ENCODE assay signal across 9 cellular contexts in genomic region chr16:51151435-51151950, GRCh38. TPM values are rescaled to one million over a fixed set of nuclear protein-coding genes. Genes with fewer than 3 reads are reported as not detected.
DNase-seq lines count a peak whose midpoint lies in the region; ATAC-seq and TF ChIP-seq lines count a peak whose summit lies in the region.
"Had no signal": no experiment of that assay in that cellular context is flagged by ENCODE, and none has a peak within 500 bp of the region (broad histone marks: within the 10 kb centered on the region; RNA-seq: fewer than 3 reads in every experiment).

No MANE protein-coding gene starts in this region.

- H3K9me2 ChIP-seq in SK-N-SH (no peaks in the 10 kb centered on the region), OCI-LY7 (ENCODE audit: insufficient read depth, low read length) (no peaks in the 10 kb centered on the region)

- CTCF ChIA-PET in SK-N-SH (lab: Yijun Ruan, JAX) (no interaction called here), OCI-LY7 (lab: Charles Lee; ENCODE audit: unreplicated experiment) (no interaction called here)

- peak overlapping the region; percentile 82; the same call in 1 of the 2 replicates for H3K4me2 ChIP-seq in SK-N-SH
- H3K4me2 ChIP-seq in OCI-LY7 (ENCODE audit: low read length), result no peak overlapping the region

- ATAC-seq in gastrocnemius medialis (no peak), HG03095 (IDR thresholded peaks at IDR 0.05; ENCODE audit: unreplicated experiment) (no peak)

- H3K36me3 ChIP-seq in SK-N-SH (replicated peaks in 1 of 2; ENCODE audit: control insufficient read depth in 1 of 2, insufficient read depth in 2 of 2, low read length in 1 of 2) (no peaks in the 10 kb centered on the region), right atrium auricular region (no peaks in the 10 kb centered on the region), gastrocnemius medialis (no peaks in the 10 kb centered on the region), OCI-LY7 (ENCODE audit: insufficient read depth, low read length) (no peaks in the 10 kb centered on the region)

- POLR2A ChIA-PET in SK-N-SH (lab: Yijun Ruan, JAX), result no interaction called here
- POLR2A ChIA-PET in OCI-LY7 (lab: Charles Lee), result no interaction called here

- no peaks in the 10 kb centered on the region for H3F3A ChIP-seq in SK-N-SH (replicated peaks; ENCODE audit: insufficient read depth)

- H3K9me3 ChIP-seq in SK-N-SH (no peaks in the 10 kb centered on the region), right atrium auricular region (no peaks in the 10 kb centered on the region), gastrocnemius medialis (peaks cover 0 to 8% (median 0%) of the 10 kb centered on the region in 3 donors), OCI-LY7 (ENCODE audit: low read length) (no peaks in the 10 kb centered on the region)

- H2AFZ ChIP-seq in SK-N-SH (ENCODE audit: low read depth) (0 out of 2 replicates have a peak overlapping the region, but pooled peaks have one; percentile 6), OCI-LY7 (ENCODE audit: low read length) (no peak overlapping the region)

- TF ChIP-seq POLR2A in gastrocnemius medialis (IDR thresholded peaks at IDR 0.05) (no peak), lower leg skin (IDR thresholded peaks at IDR 0.05) (no peak)

- no peak for TF ChIP-seq EP300 in SK-N-SH (IDR thresholded peaks at IDR 0.05; ENCODE audit: borderline replicate concordance in 1 of 2, low read depth in 1 of 2, low read length in 1 of 2)

- no peak for TF ChIP-seq RAD21 in SK-N-SH (IDR thresholded peaks at IDR 0.05; ENCODE audit: low read length)

- H3K27me3 ChIP-seq in SK-N-SH (ENCODE audit: insufficient read depth) (peaks cover 77% of the 10 kb centered on the region), right atrium auricular region (peaks cover 17 to 47% of the 10 kb centered on the region in 2 donors), gastrocnemius medialis (peaks cover 75 to 84% (median 83%) of the 10 kb centered on the region in 3 donors)

- H3K9ac ChIP-seq in SK-N-SH, result no peak overlapping the region

- BruUV-seq in OCI-LY7 (replicated peaks; lab: Mats Ljungman, UMichigan), result no TSS peak

- intact Hi-C loops in gastrocnemius medialis (cut with DNase I; ENCODE audit: low total_unique reads), result no loop called here
- intact Hi-C loops in lower leg skin (cut with DNase I; ENCODE audit: low total_unique reads), result no loop called here
- intact Hi-C loops in OCI-LY7 (cut with micrococcal nuclease; ENCODE audit: unreplicated experiment), result no loop called here

- WGBS in SK-N-SH (ENCODE audit: low lambda C conversion rate), result 10% methylated on average over 15 of the region's 60 CpGs
- WGBS in lower leg skin, 2 donors, result 0 to 1% methylated on average over 38 to 43 of the region's 60 CpGs

- in situ Hi-C loops in gastrocnemius medialis (cut with MboI; ENCODE audit: low sequenced_read_pairs in 4 of 4), result no loop called here

- H4K20me1 ChIP-seq in SK-N-SH (ENCODE audit: insufficient read depth) (no peaks in the 10 kb centered on the region), OCI-LY7 (ENCODE audit: insufficient read depth, low read length) (no peaks in the 10 kb centered on the region)

- H3K4me1 ChIP-seq in SK-N-SH (ENCODE audit: control insufficient read depth in 1 of 2, insufficient read depth in 2 of 2, low read depth in 1 of 2, low read length in 1 of 2) (no peaks in the 10 kb centered on the region; a peak in 1 of 4 replicates), right atrium auricular region (peaks cover 0 to 43% of the 10 kb centered on the region in 2 donors), gastrocnemius medialis (peaks cover 10 to 18% of the 10 kb centered on the region in 2 donors), OCI-LY7 (ENCODE audit: insufficient read depth, low read length, poor library complexity, severe bottlenecking) (no peaks in the 10 kb centered on the region)

- H3K79me2 ChIP-seq in SK-N-SH (ENCODE audit: insufficient read depth) (no peaks in the 10 kb centered on the region), OCI-LY7 (ENCODE audit: insufficient read depth, low read depth, low read length) (no peaks in the 10 kb centered on the region)

- H3K27ac ChIP-seq in SK-N-SH (ENCODE audit: low read depth in 2 of 2, low read length in 1 of 2), result no peak overlapping the region
- no peak overlapping the region for H3K27ac ChIP-seq in right atrium auricular region
- no peak overlapping the region for H3K27ac ChIP-seq in gastrocnemius medialis
- no peak overlapping the region for H3K27ac ChIP-seq in OCI-LY7 (ENCODE audit: low read depth, low read length, poor library complexity, severe bottlenecking)

- TF ChIP-seq CTCF in HFF-Myc (IDR thresholded peaks at IDR 0.05; ENCODE audit: low read depth, low read length, missing control alignments) (no peak), SK-N-SH (IDR thresholded peaks at IDR 0.05) (no peak), right atrium auricular region (IDR thresholded peaks at IDR 0.05) (no peak), gastrocnemius medialis (IDR thresholded peaks at IDR 0.05 in 4 of 5, conservative IDR thresholded peaks at IDR 0.05 in 1 of 5) (no peak), lower leg skin (IDR thresholded peaks at IDR 0.05) (no peak), OCI-LY7 (conservative IDR thresholded peaks at IDR 0.05; ENCODE audit: low read length) (no peak)

- H3K4me3 ChIP-seq in HFF-Myc (replicated peaks; ENCODE audit: low read depth, low read length) (peak overlapping the region; percentile 85), SK-N-SH (ENCODE audit: low read depth in 2 of 2, low read length in 1 of 2) (peak overlapping the region in 1 of 2 experiments; percentile 52; a peak in 1 of 4 replicates), right atrium auricular region (peak overlapping the region; percentile 26 to 54), gastrocnemius medialis (peak overlapping the region; percentile 40 to 52 (median 49)), lower leg skin (ENCODE audit: low read depth, poor library complexity, severe bottlenecking) (no peak overlapping the region), OCI-LY7 (ENCODE audit: low read depth, low read length, poor library complexity, severe bottlenecking) (no peak overlapping the region)

- DNase-seq in HFF-Myc (ENCODE audit: extremely low read depth, low read depth) (peak; percentile 63), SK-N-SH (peak; percentile 81), right atrium auricular region (ENCODE audit: low spot score) (no peak), gastrocnemius medialis (no peak), lower leg skin (ENCODE audit: low spot score in 2 of 2) (no peak), OCI-LY7 (ENCODE audit: low spot score) (no peak), ureter (ENCODE audit: low spot score) (no peak)

TF ChIP-seq in SK-N-SH, 30 proteins besides CTCF, POLR2A, EP300 and RAD21 (continues in another document):
- TF ChIP-seq USF1 (IDR thresholded peaks at IDR 0.05; ENCODE audit: borderline replicate concordance, low read depth) (no peak), TAF1 (IDR thresholded peaks at IDR 0.05; ENCODE audit: borderline replicate concordance, low read depth, low read length) (no peak), SMC3 (IDR thresholded peaks at IDR 0.05; ENCODE audit: low read depth, low read length) (no peak), RCOR1 (IDR thresholded peaks at IDR 0.05; ENCODE audit: low read length) (no peak), TEAD4 (IDR thresholded peaks at IDR 0.05; ENCODE audit: borderline replicate concordance, insufficient read depth) (no peak), NFIC (IDR thresholded peaks at IDR 0.05; ENCODE audit: borderline replicate concordance) (no peak), MXI1 (IDR thresholded peaks at IDR 0.05; ENCODE audit: low read depth, low read length) (no peak), PBX3 (IDR thresholded peaks at IDR 0.05) (no peak), FOXM1 (IDR thresholded peaks at IDR 0.05; ENCODE audit: low read depth) (no peak), GATA2 (CRISPR knock-in tag; IDR thresholded peaks at IDR 0.05) (no peak), TCF12 (IDR thresholded peaks at IDR 0.05) (no peak), POLR2AphosphoS5 (IDR thresholded peaks at IDR 0.05; ENCODE audit: low read depth, low read length) (no peak), EZH2phosphoT487 (IDR thresholded peaks at IDR 0.05; ENCODE audit: borderline replicate concordance, low read depth) (no peak)
- TF ChIP-seq, protein P1, sequence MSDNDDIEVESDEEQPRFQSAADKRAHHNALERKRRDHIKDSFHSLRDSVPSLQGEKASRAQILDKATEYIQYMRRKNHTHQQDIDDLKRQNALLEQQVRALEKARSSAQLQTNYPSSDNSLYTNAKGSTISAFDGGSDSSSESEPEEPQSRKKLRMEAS (IDR thresholded peaks at IDR 0.05; ENCODE audit: low read depth), result no peak
- TF ChIP-seq, protein P2, sequence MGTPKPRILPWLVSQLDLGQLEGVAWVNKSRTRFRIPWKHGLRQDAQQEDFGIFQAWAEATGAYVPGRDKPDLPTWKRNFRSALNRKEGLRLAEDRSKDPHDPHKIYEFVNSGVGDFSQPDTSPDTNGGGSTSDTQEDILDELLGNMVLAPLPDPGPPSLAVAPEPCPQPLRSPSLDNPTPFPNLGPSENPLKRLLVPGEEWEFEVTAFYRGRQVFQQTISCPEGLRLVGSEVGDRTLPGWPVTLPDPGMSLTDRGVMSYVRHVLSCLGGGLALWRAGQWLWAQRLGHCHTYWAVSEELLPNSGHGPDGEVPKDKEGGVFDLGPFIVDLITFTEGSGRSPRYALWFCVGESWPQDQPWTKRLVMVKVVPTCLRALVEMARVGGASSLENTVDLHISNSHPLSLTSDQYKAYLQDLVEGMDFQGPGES (IDR thresholded peaks at IDR 0.05; ENCODE audit: low read depth, low read length), result no peak

RNA-seq across cellular contexts. Expression of gene SALL1, which starts 0.4 kb away (rescaled TPM):
- polyA plus RNA-seq in SK-N-SH (2012; rRNA removed), result 0.02 TPM in 1 of 2 replicates, not detected in the other
- polyA plus RNA-seq in SK-N-SH (2012; cell fraction: cytosol; rRNA removed), result not detected in 2 replicates
- 0.01 TPM in 1 of 2 replicates, not detected in the other for polyA plus RNA-seq in SK-N-SH (2012; cell fraction: nucleus; rRNA removed)
- 1 to 10 TPM; 1.3 to 6.9 TPM for total RNA-seq in right atrium auricular region
- under 1 TPM in 3 of 4 donors, not detected in 1; 0.07 to 0.15 (median 0.11) TPM for total RNA-seq in gastrocnemius medialis
- total RNA-seq in lower leg skin, result under 1 TPM in 3 of 4 donors, not detected in 1; 0.08 to 0.29 (median 0.08) TPM
- total RNA-seq in OCI-LY7 (2014; rRNA removed; shearing (Covaris generic)), result not detected in 2 replicates
- total RNA-seq in OCI-LY7 (2022), result not detected in 2 replicates
- 4.4 TPM for total RNA-seq in ureter
- total RNA-seq: lung microvascular endothelial cell had no signal

Comparison
In these comparisons a context has a peak if more than half of its experiments do, and no peak if none do; other contexts are left out.
1. DNase-seq: peak in HFF-Myc (single experiment) and SK-N-SH (single experiment); none in right atrium auricular region (single experiment), gastrocnemius medialis (0 of 2), lower leg skin (0 of 2), OCI-LY7 (single experiment) and ureter (single experiment).
2. H3K4me3 ChIP-seq: peak in HFF-Myc (single experiment), right atrium auricular region (2 of 2) and gastrocnemius medialis (4 of 4); none in lower leg skin (single experiment) and OCI-LY7 (single experiment).